In the genomic region with DNA sequence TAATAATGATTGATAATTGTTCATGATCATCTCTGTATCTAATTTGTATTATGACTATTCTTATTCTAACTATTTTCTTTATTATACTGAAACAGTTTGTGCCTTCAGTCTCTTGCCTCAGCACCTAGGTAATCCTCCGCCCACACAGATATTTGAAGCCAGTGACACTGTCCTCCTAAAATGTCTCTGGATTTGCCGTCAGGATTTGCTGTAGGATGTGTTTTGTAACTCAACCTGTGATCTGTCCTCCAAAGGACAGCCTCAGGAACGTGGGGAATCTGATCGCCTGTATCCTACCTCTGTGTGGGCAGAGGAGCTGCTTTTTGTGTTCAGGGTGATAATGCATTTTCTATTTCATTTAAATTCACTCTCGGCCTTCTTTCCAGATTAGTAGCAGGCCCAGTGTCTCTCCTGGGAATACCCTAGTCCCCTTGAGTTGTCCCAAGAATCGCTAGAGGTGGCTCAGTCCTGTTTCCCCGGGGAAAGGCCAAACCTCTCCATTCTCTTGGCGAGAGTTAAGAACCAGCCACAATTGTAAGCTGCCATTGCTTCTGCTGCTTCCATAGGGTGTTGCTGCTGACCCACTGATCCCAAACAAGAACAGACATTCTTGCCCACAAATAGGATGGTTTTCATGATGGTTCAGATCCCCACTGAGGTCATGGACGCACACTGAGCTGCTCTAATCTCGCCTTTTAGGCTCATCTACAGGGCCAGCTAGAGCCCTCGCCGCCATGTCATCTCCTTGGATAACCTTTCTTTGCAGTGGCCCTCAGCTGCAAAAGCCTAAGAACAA, we compare ENCODE assay signal across 20 cellular contexts.
"Had no signal": no experiment of that assay in that cellular context is flagged by ENCODE, and none has a peak within 500 bp of the region (broad histone marks: within the 10 kb centered on the region; RNA-seq: fewer than 3 reads in every experiment).

No MANE protein-coding gene starts in this region.

- H3K4me3 ChIP-seq: heart right ventricle, neural progenitor cell, pancreas, spleen, testis had no signal

- FAIRE-seq: frontal cortex, pancreas, TTC549 had no signal

- H3K36me3 Mint-ChIP-seq: activated naive CD8-positive, alpha-beta T cell treated with anti-CD3 and anti-CD28 coated beads, Interleukin-2, amount 10 ng/mL, durations not matched to agents 7 days and 5 days had no signal

- H3K9ac ChIP-seq: neural progenitor cell had no signal

- DNase-seq: activated CD4-positive, alpha-beta T cell treated with anti-CD3 and anti-CD28 coated beads for 48 hours; activated CD8-positive, alpha-beta T cell treated with anti-CD3 and anti-CD28 coated beads, Interleukin-2, amount 10 ng/mL, durations not matched to agents 7 days and 5 days; activated naive CD4-positive, alpha-beta T cell; activated naive CD8-positive, alpha-beta T cell treated with anti-CD3 and anti-CD28 coated beads, Interleukin-2, amount 10 ng/mL, durations not matched to agents 7 days and 5 days; effector memory CD4-positive, alpha-beta T cell; heart right ventricle; left colon; midbrain; pancreas; spleen; stimulated activated naive CD8-positive, alpha-beta T cell treated with anti-CD3 and anti-CD28 coated beads, Interleukin-15, amount 100 ng/mL, for 72 hours; testis had no signal

- H3K27me3 Mint-ChIP-seq: brain had no signal

- H3K4me1 Mint-ChIP-seq: activated naive CD8-positive, alpha-beta T cell treated with anti-CD3 and anti-CD28 coated beads, Interleukin-2, amount 10 ng/mL, durations not matched to agents 7 days and 5 days; stimulated activated naive CD8-positive, alpha-beta T cell treated with anti-CD3 and anti-CD28 coated beads, Interleukin-15, amount 100 ng/mL, for 72 hours; WTC11 had no signal

- H3K4me3 Mint-ChIP-seq: activated CD8-positive, alpha-beta T cell treated with anti-CD3 and anti-CD28 coated beads, Interleukin-2, amount 10 ng/mL, durations not matched to agents 7 days and 5 days; activated naive CD8-positive, alpha-beta T cell treated with anti-CD3 and anti-CD28 coated beads, Interleukin-2, amount 10 ng/mL, durations not matched to agents 7 days and 5 days; activated T-helper 1 cell treated with anti-CD3 and anti-CD28 coated beads, Interleukin-12 subunit alpha, Interleukin-12 subunit beta, Interleukin-2, Interleukin-4 antibody, amounts not matched to agents 30 ng/mL and 10 ng/mL and 1 ng/mL, durations not matched to agents 14 hours and 24 hours and 36 hours; brain; dendritic cell treated with granulocyte-macrophage colony-stimulating factor and Interleukin-4, amounts not matched to agents 40 ng/mL and 50 ng/mL, for 4 days; neural progenitor cell; stimulated activated naive CD8-positive, alpha-beta T cell treated with anti-CD3 and anti-CD28 coated beads, Interleukin-15, amount 100 ng/mL, for 72 hours; WTC11 had no signal

- H3K4me1 ChIP-seq: heart right ventricle, pancreas, spleen, testis had no signal

- H3K36me3 ChIP-seq: heart right ventricle, neural progenitor cell, pancreas, spleen had no signal

- H3K27ac Mint-ChIP-seq: activated CD8-positive, alpha-beta T cell treated with anti-CD3 and anti-CD28 coated beads, Interleukin-2, amount 10 ng/mL, durations not matched to agents 7 days and 5 days; activated naive CD8-positive, alpha-beta T cell treated with anti-CD3 and anti-CD28 coated beads, Interleukin-2, amount 10 ng/mL, durations not matched to agents 7 days and 5 days; activated T-helper 1 cell treated with anti-CD3 and anti-CD28 coated beads, Interleukin-12 subunit alpha, Interleukin-12 subunit beta, Interleukin-2, Interleukin-4 antibody, amounts not matched to agents 30 ng/mL and 10 ng/mL and 1 ng/mL, durations not matched to agents 14 hours and 24 hours and 36 hours; brain; dendritic cell treated with granulocyte-macrophage colony-stimulating factor and Interleukin-4, amounts not matched to agents 40 ng/mL and 50 ng/mL, for 4 days; stimulated activated naive CD8-positive, alpha-beta T cell treated with anti-CD3 and anti-CD28 coated beads, Interleukin-15, amount 100 ng/mL, for 72 hours; WTC11 had no signal

- H3K4me2 ChIP-seq: neural progenitor cell had no signal

- H3K27me3 ChIP-seq: heart right ventricle, neural progenitor cell, pancreas, spleen, testis had no signal

- H3K27ac ChIP-seq: epithelial cell of prostate, heart right ventricle, neural progenitor cell, pancreas, spleen, testis had no signal

- H2AFZ ChIP-seq: neural progenitor cell had no signal

- H3K9me3 ChIP-seq: pancreas, testis had no signal
